In genomic region chr12:19397534-19397933, GRCh38 we compare ENCODE assay signal across 24 cellular contexts. TPM values are rescaled to one million over a fixed set of nuclear protein-coding genes. Genes with fewer than 3 reads are reported as not detected.
DNase-seq lines count a peak whose midpoint lies in the region; ATAC-seq and TF ChIP-seq lines count a peak whose summit lies in the region.
"Had no signal": no experiment of that assay in that cellular context is flagged by ENCODE, and none has a peak within 500 bp of the region (broad histone marks: within the 10 kb centered on the region; RNA-seq: fewer than 3 reads in every experiment).

No MANE protein-coding gene starts in this region.

- no peaks in the 10 kb centered on the region for H3K36me3 ChIP-seq in breast epithelium
- H3K36me3 ChIP-seq: cardiac muscle cell, heart right ventricle had no signal

- CTCF ChIA-PET in MCF 10A (lab: Yijun Ruan, JAX) (interaction anchor here (0.5 to 1.3 kb wide), 5 partner anchors 9 to 814 kb away, joined by 3 to 5 read pairs (median 3); no protein-coding TSS in a partner anchor), RWPE1 (lab: Yijun Ruan, JAX) (interaction anchor here (0.7 kb wide), 1 partner anchor 119 kb away, joined by 4 read pairs; no protein-coding TSS in a partner anchor)

- no peak overlapping the region for H3K27ac Mint-ChIP-seq in MCF 10A (ENCODE audit: low read depth, unreplicated experiment)
- H3K27ac Mint-ChIP-seq: activated naive CD4-positive, alpha-beta T cell treated with anti-CD3 and anti-CD28 coated beads, Interleukin-2, amount 10 ng/mL, durations not matched to agents 7 days and 5 days; CD4-positive, alpha-beta memory T cell; naive thymus-derived CD4-positive, alpha-beta T cell; stimulated activated memory B cell treated with anti-CD40 and anti-IgM and Interleukin-4, amounts not matched to agents 10 μg/mL and 1 μg/mL and 100 μg/mL, for 72 hours had no signal

- BruUV-seq in MCF 10A (replicated peaks; lab: Mats Ljungman, UMichigan) = no TSS peak

- no peak for TF ChIP-seq POLR2A in breast epithelium (IDR thresholded peaks at IDR 0.05)

- intact Hi-C loops in MCF 10A (cut with micrococcal nuclease) (no loop called here), breast epithelium (cut with DNase I; ENCODE audit: low total_unique reads) (no loop called here)

- H3K4me3 Mint-ChIP-seq in MCF 10A (ENCODE audit: unreplicated experiment) = no peak overlapping the region
- H3K4me3 Mint-ChIP-seq: activated naive CD4-positive, alpha-beta T cell treated with anti-CD3 and anti-CD28 coated beads, Interleukin-2, amount 10 ng/mL, durations not matched to agents 7 days and 5 days; CD4-positive, alpha-beta memory T cell; naive thymus-derived CD4-positive, alpha-beta T cell; stimulated activated memory B cell treated with anti-CD40 and anti-IgM and Interleukin-4, amounts not matched to agents 10 μg/mL and 1 μg/mL and 100 μg/mL, for 72 hours had no signal

- H3K27ac ChIP-seq in breast epithelium (no peak overlapping the region), RWPE1 (no peak overlapping the region)
- H3K27ac ChIP-seq: 22Rv1, cardiac muscle cell, heart right ventricle had no signal

- no peaks in the 10 kb centered on the region for H3K27me3 Mint-ChIP-seq in MCF 10A (ENCODE audit: insufficient read depth, unreplicated experiment)
- H3K27me3 Mint-ChIP-seq: activated naive CD4-positive, alpha-beta T cell treated with anti-CD3 and anti-CD28 coated beads, Interleukin-2, amount 10 ng/mL, durations not matched to agents 7 days and 5 days; CD4-positive, alpha-beta memory T cell; naive thymus-derived CD4-positive, alpha-beta T cell; stimulated activated memory B cell treated with anti-CD40 and anti-IgM and Interleukin-4, amounts not matched to agents 10 μg/mL and 1 μg/mL and 100 μg/mL, for 72 hours had no signal

- POLR2A ChIA-PET in MCF 10A (lab: Yijun Ruan, JAX) (interaction anchor here (0.8 to 1.3 kb wide), 5 partner anchors 19 to 85 kb away, joined by 3 to 7 read pairs (median 4); no protein-coding TSS in a partner anchor), RWPE1 (lab: Yijun Ruan, JAX; ENCODE audit: low non-redundant PET) (interaction anchor here (0.7 kb wide), 1 partner anchor 42 kb away, joined by 7 read pairs; the partner anchor contains the start of gene AEBP2)

- H3K4me3 ChIP-seq in breast epithelium = no peak overlapping the region
- H3K4me3 ChIP-seq in fibroblast of the aortic adventitia (ENCODE audit: low read depth, low read length) = no peak overlapping the region
- H3K4me3 ChIP-seq: cardiac muscle cell, heart right ventricle had no signal

- peaks cover 5% of the 10 kb centered on the region for H3K36me3 Mint-ChIP-seq in MCF 10A (ENCODE audit: insufficient read depth, unreplicated experiment)
- H3K36me3 Mint-ChIP-seq: activated naive CD4-positive, alpha-beta T cell treated with anti-CD3 and anti-CD28 coated beads, Interleukin-2, amount 10 ng/mL, durations not matched to agents 7 days and 5 days; CD4-positive, alpha-beta memory T cell; stimulated activated memory B cell treated with anti-CD40 and anti-IgM and Interleukin-4, amounts not matched to agents 10 μg/mL and 1 μg/mL and 100 μg/mL, for 72 hours had no signal

- peak; percentile 49 for DNase-seq in MCF 10A (ENCODE audit: unreplicated experiment)
- no peak for DNase-seq in breast epithelium (ENCODE audit: low spot score in 2 of 2)
- DNase-seq in RWPE1 (ENCODE audit: low spot score) = peak; percentile 78
- peak; percentile 26 for DNase-seq in fibroblast of the aortic adventitia (ENCODE audit: low read depth)
- peak; percentile 52 for DNase-seq in ureter (ENCODE audit: low spot score)
- no peak for DNase-seq in NCI-H526 (lab: John Stamatoyannopoulos, UW)
- DNase-seq: activated CD4-positive, alpha-beta T cell treated with anti-CD3 and anti-CD28 coated beads, Interleukin-2, amount 50 U/mL, for 1 hour; activated naive CD4-positive, alpha-beta T cell treated with anti-CD3 and anti-CD28 coated beads, Interleukin-2, amount 10 ng/mL, durations not matched to agents 7 days and 5 days; AML-193; CD4-positive, alpha-beta memory T cell; heart right ventricle; left colon; naive thymus-derived CD4-positive, alpha-beta T cell; NCI-H1048; NCI-H187 treated with DMSO at 0.1 percent for 48 hours; NCI-H748 treated with DMSO at 0.1 percent for 48 hours; occipital lobe; stimulated activated CD4-positive, alpha-beta T cell treated with anti-CD3 and anti-CD28 coated beads, Interleukin-2, amount 100 ng/mL, for 48 hours; T-helper 9 cell had no signal

- no peak for TF ChIP-seq CTCF in MCF 10A (IDR thresholded peaks at IDR 0.05; ENCODE audit: unreplicated experiment)
- no peak for TF ChIP-seq CTCF in breast epithelium (IDR thresholded peaks at IDR 0.05)
- TF ChIP-seq CTCF in RWPE1 (conservative IDR thresholded peaks at IDR 0.05; ENCODE audit: low read depth) = no peak
- no peak for TF ChIP-seq CTCF in fibroblast of the aortic adventitia (IDR thresholded peaks at IDR 0.05; ENCODE audit: insufficient read depth, low read length)

- peaks cover 5% of the 10 kb centered on the region for H3K4me1 Mint-ChIP-seq in MCF 10A (ENCODE audit: insufficient read depth, unreplicated experiment)
- H3K4me1 Mint-ChIP-seq: CD4-positive, alpha-beta memory T cell; stimulated activated memory B cell treated with anti-CD40 and anti-IgM and Interleukin-4, amounts not matched to agents 10 μg/mL and 1 μg/mL and 100 μg/mL, for 72 hours had no signal

- no peaks in the 10 kb centered on the region for H3K4me1 ChIP-seq in breast epithelium

- ATAC-seq in HG03442 (IDR thresholded peaks at IDR 0.05; ENCODE audit: unreplicated experiment) (no peak), HG03280 (IDR thresholded peaks at IDR 0.05; ENCODE audit: unreplicated experiment) (no peak)
- ATAC-seq: left colon; naive thymus-derived CD4-positive, alpha-beta T cell; stimulated activated memory B cell treated with anti-CD40 and anti-IgM and Interleukin-4, amounts not matched to agents 10 μg/mL and 1 μg/mL and 100 μg/mL, for 72 hours had no signal

- no peaks in the 10 kb centered on the region for H3K27me3 ChIP-seq in breast epithelium
- H3K27me3 ChIP-seq: cardiac muscle cell, heart right ventricle had no signal

- H3K9me3 ChIP-seq in breast epithelium = no peaks in the 10 kb centered on the region
- H3K9me3 ChIP-seq: heart right ventricle had no signal

- H3K9me3 Mint-ChIP-seq in MCF 10A (ENCODE audit: unreplicated experiment) = no peaks in the 10 kb centered on the region
- H3K9me3 Mint-ChIP-seq: activated naive CD4-positive, alpha-beta T cell treated with anti-CD3 and anti-CD28 coated beads, Interleukin-2, amount 10 ng/mL, durations not matched to agents 7 days and 5 days; CD4-positive, alpha-beta memory T cell; stimulated activated memory B cell treated with anti-CD40 and anti-IgM and Interleukin-4, amounts not matched to agents 10 μg/mL and 1 μg/mL and 100 μg/mL, for 72 hours had no signal

RNA-seq across cellular contexts. Expression of gene AEBP2, which starts 41.8 kb away (rescaled TPM):
- 41.0 and 49.2 TPM in 2 replicates for total RNA-seq in MCF 10A (2022)
- total RNA-seq in breast epithelium = 10 to 100 TPM; 38.2 to 50.3 (median 42.0) TPM
- 17.9 and 72.5 TPM in 2 replicates for total RNA-seq in fibroblast of the aortic adventitia (ENCODE audit: low replicate concordance)
- 67.1 TPM for total RNA-seq in ureter

Comparison
In these comparisons a context has a peak if more than half of its experiments do, and no peak if none do; other contexts are left out.
1. DNase-seq: peak in MCF 10A (single experiment), RWPE1 (single experiment), fibroblast of the aortic adventitia (single experiment) and ureter (single experiment); none in breast epithelium (0 of 2) and NCI-H526 (0 of 2).